ENCODE assay signal across 8 cellular contexts in genomic region chr5:66307647-66308257, GRCh38.
A peak's percentile ranks its signal among the peaks of the same experiment; 100 is the strongest.
DNase-seq lines count a peak whose midpoint lies in the region; ATAC-seq, FAIRE-seq and TF ChIP-seq lines count a peak whose summit lies in the region.

No MANE protein-coding gene starts in this region.

- POLR2A ChIA-PET in PC-9 (lab: Charles Lee; ENCODE audit: unreplicated experiment), result no interaction called here

- no TSS peak for BruUV-seq in PC-9 (replicated peaks; lab: Mats Ljungman, UMichigan)

- ATAC-seq in GM19468 (IDR thresholded peaks at IDR 0.05; ENCODE audit: extremely low read depth, unreplicated experiment), result peak; percentile 58

- 10% methylated on average over 6 of the region's 6 CpGs for WGBS in liver

- H3K79me2 ChIP-seq in Karpas-422 (ENCODE audit: low read length) (no peaks in the 10 kb centered on the region), PC-9 (ENCODE audit: low read depth) (no peaks in the 10 kb centered on the region)

- peak; percentile 88 for TF ChIP-seq CTCF in PC-9 (conservative IDR thresholded peaks at IDR 0.05)
- peak; percentile 88 for TF ChIP-seq CTCF in liver (IDR thresholded peaks at IDR 0.05; ENCODE audit: low read depth, low read length, missing input control)
- peak; percentile 78 to 84 (median 80) for TF ChIP-seq CTCF in uterus (IDR thresholded peaks at IDR 0.05)

- intact Hi-C loops in PC-9 (cut with micrococcal nuclease; ENCODE audit: unreplicated experiment), result loop anchor here (1.0 to 10.0 kb wide), 5 partner anchors 69 to 1967 kb away; no protein-coding TSS in a partner anchor
- intact Hi-C loops in uterus (cut with DNase I; ENCODE audit: low total_unique reads), result no loop called here

- TF ChIP-seq POLR2A in uterus (IDR thresholded peaks at IDR 0.05), result no peak

- H3K27ac ChIP-seq in Karpas-422 (ENCODE audit: low read length) (no peak overlapping the region), PC-9 (no peak overlapping the region), liver (ENCODE audit: low read depth in 1 of 2, low read length in 2 of 2) (no peak overlapping the region), uterus (no peak overlapping the region)

- H3K9ac ChIP-seq in Karpas-422 (ENCODE audit: low read length) (no peak overlapping the region), liver (ENCODE audit: low read depth in 1 of 2, low read length in 2 of 2) (no peak overlapping the region)

- H4K20me1 ChIP-seq in Karpas-422 (ENCODE audit: insufficient read depth, low read depth, low read length) (no peaks in the 10 kb centered on the region), PC-9 (ENCODE audit: insufficient read depth) (no peaks in the 10 kb centered on the region)

- H2AFZ ChIP-seq in Karpas-422 (ENCODE audit: low read length) (no peak overlapping the region), PC-9 (no peak overlapping the region)

- H3K4me3 ChIP-seq in Karpas-422 (ENCODE audit: low read length) (no peak overlapping the region), PC-9 (no peak overlapping the region), liver (ENCODE audit: low read depth in 1 of 3, low read length in 3 of 3) (no peak overlapping the region), uterus (no peak overlapping the region)

- peak; percentile 28 for FAIRE-seq in colon (lab: Jason Lieb, UNC)

- peaks cover 7% of the 10 kb centered on the region; the same call in 1 of the 2 replicates for H3K4me1 ChIP-seq in Karpas-422 (ENCODE audit: low read length)
- no peaks in the 10 kb centered on the region for H3K4me1 ChIP-seq in PC-9 (replicated peaks; ENCODE audit: insufficient read depth)
- no peaks in the 10 kb centered on the region for H3K4me1 ChIP-seq in liver (ENCODE audit: control insufficient read depth in 4 of 4, insufficient read depth in 4 of 4, low read length in 3 of 4)
- no peaks in the 10 kb centered on the region for H3K4me1 ChIP-seq in uterus

- no peaks in the 10 kb centered on the region for H3K9me3 ChIP-seq in Karpas-422 (ENCODE audit: low read length)
- no peaks in the 10 kb centered on the region for H3K9me3 ChIP-seq in PC-9 (ENCODE audit: insufficient read depth, low read depth)
- H3K9me3 ChIP-seq in liver (ENCODE audit: control insufficient read depth in 4 of 4, low read length in 3 of 4), result no peaks in the 10 kb centered on the region
- no peaks in the 10 kb centered on the region for H3K9me3 ChIP-seq in uterus

- no peaks in the 10 kb centered on the region for H3F3A ChIP-seq in PC-9 (ENCODE audit: insufficient read depth, low read depth)

- DNase-seq in DMS53 treated with DMSO at 0.1 percent for 48 hours (lab: John Stamatoyannopoulos, UW; ENCODE audit: unreplicated experiment) (peak; percentile 85), Karpas-422 (peak; percentile 90), PC-9 (peak in 1 of 2 experiments; percentile 44), uterus (no peak)
- DNase-seq in stimulated activated CD4-positive, alpha-beta T cell treated with anti-CD3 and anti-CD28 coated beads, Interleukin-4, amount 100 ng/mL, for 1 hour, result no peak

- CTCF ChIA-PET in PC-9 (lab: Charles Lee), result interaction anchor here (0.6 to 1.9 kb wide), 2 partner anchors 8 to 449 kb away, joined by 4 to 5 read pairs; no protein-coding TSS in a partner anchor

- H3K4me2 ChIP-seq in Karpas-422 (ENCODE audit: low read depth, low read length, poor library complexity, severe bottlenecking) (no peak overlapping the region), PC-9 (no peak overlapping the region)

- H3K9me2 ChIP-seq in Karpas-422 (replicated peaks; ENCODE audit: insufficient read depth, low read length) (no peaks in the 10 kb centered on the region), PC-9 (ENCODE audit: insufficient read depth) (no peaks in the 10 kb centered on the region)

- TF ChIP-seq RAD21 in liver (IDR thresholded peaks at IDR 0.05), result peak; percentile 98 to 99

- H3K27me3 ChIP-seq in Karpas-422 (ENCODE audit: low read length) (no peaks in the 10 kb centered on the region), PC-9 (ENCODE audit: insufficient read depth, low read depth) (no peaks in the 10 kb centered on the region; the same call in none of the 2 replicates), liver (ENCODE audit: control insufficient read depth in 4 of 4, insufficient read depth in 4 of 4, low read length in 3 of 4) (no peaks in the 10 kb centered on the region), uterus (no peaks in the 10 kb centered on the region)

- H3K36me3 ChIP-seq in Karpas-422 (ENCODE audit: insufficient read depth, low read length), result no peaks in the 10 kb centered on the region
- no peaks in the 10 kb centered on the region for H3K36me3 ChIP-seq in PC-9 (ENCODE audit: low read depth)
- no peaks in the 10 kb centered on the region for H3K36me3 ChIP-seq in liver (ENCODE audit: control insufficient read depth in 4 of 4, insufficient read depth in 3 of 4, low read depth in 1 of 4, low read length in 3 of 4)
- no peaks in the 10 kb centered on the region for H3K36me3 ChIP-seq in uterus

TF ChIP-seq in liver, 16 proteins besides CTCF, POLR2A, EP300 and RAD21:
- no peak for TF ChIP-seq GABPA (IDR thresholded peaks at IDR 0.05 in 1 of 2, conservative IDR thresholded peaks at IDR 0.05 in 1 of 2)
- no peak for TF ChIP-seq HNF4G (IDR thresholded peaks at IDR 0.05)
- TF ChIP-seq MAX (IDR thresholded peaks at IDR 0.05), result no peak
- no peak for TF ChIP-seq JUND (IDR thresholded peaks at IDR 0.05)
- TF ChIP-seq EGR1 (IDR thresholded peaks at IDR 0.05; ENCODE audit: low read depth in 2 of 2), result no peak
- no peak for TF ChIP-seq REST (IDR thresholded peaks at IDR 0.05)
- no peak for TF ChIP-seq HNF4A (conservative IDR thresholded peaks at IDR 0.05)
- TF ChIP-seq FOXA2 (IDR thresholded peaks at IDR 0.05), result no peak
- TF ChIP-seq RXRA (IDR thresholded peaks at IDR 0.05), result no peak
- TF ChIP-seq NR2F2 (IDR thresholded peaks at IDR 0.05), result no peak
- TF ChIP-seq TAF1 (conservative IDR thresholded peaks at IDR 0.05), result no peak
- TF ChIP-seq ATF3 (IDR thresholded peaks at IDR 0.05), result no peak
- no peak for TF ChIP-seq FOXA1 (IDR thresholded peaks at IDR 0.05)
- TF ChIP-seq SP1 (IDR thresholded peaks at IDR 0.05), result no peak
- no peak for TF ChIP-seq YY1 (IDR thresholded peaks at IDR 0.05)

Comparison
In these comparisons a context has a peak if more than half of its experiments do, and no peak if none do; other contexts are left out.
1. DNase-seq: peak in DMS53 treated with DMSO at 0.1 percent for 48 hours (single experiment) and Karpas-422 (single experiment); none in uterus (0 of 2) and stimulated activated CD4-positive, alpha-beta T cell treated with anti-CD3 and anti-CD28 coated beads, Interleukin-4, amount 100 ng/mL, for 1 hour (single experiment).
2. Peak in every context shown above with its lines, with median percentiles within 50 percentile points of each other: CTCF ChIP-seq.